ENCODE assay signal across 8 cellular contexts in genomic region chr1:32650157-32650751, GRCh38. TPM values are rescaled to one million over a fixed set of nuclear protein-coding genes. Genes with fewer than 3 reads are reported as not detected.
DNase-seq lines count a peak whose midpoint lies in the region; ATAC-seq and TF ChIP-seq lines count a peak whose summit lies in the region.

Gene ZBTB8OS (minus strand): TSS chr1:32650550. CDS start chr1:32650529, 21 bp downstream.

- ATAC-seq in GM19372 (IDR thresholded peaks at IDR 0.05; ENCODE audit: low read depth, unreplicated experiment) (peak; percentile 55), HG03575 (IDR thresholded peaks at IDR 0.05; ENCODE audit: extremely low read depth, insufficient number of reproducible peaks, low FRiP score, unreplicated experiment) (peak; percentile 64)

- POLR2A ChIA-PET in activated CD4-positive, alpha-beta memory T cell treated with anti-CD3 and anti-CD28 coated beads for 36 hours (lab: Charles Lee) = interaction anchor here (0.7 to 1.7 kb wide), 6 partner anchors 21 to 578 kb away, joined by 3 to 13 read pairs (median 3); partner anchors contain the start of genes BSDC1, S100PBP, TMEM39B and YARS1

- peak within 1 kb of the TSS; percentile 100 for H3K27ac Mint-ChIP-seq in activated CD4-positive, alpha-beta memory T cell treated with anti-CD3 and anti-CD28 coated beads for 36 hours

- TF ChIP-seq CTCF in lower leg skin (IDR thresholded peaks at IDR 0.05) = no peak

- peaks cover 37% of the 10 kb centered on the region for H3K36me3 Mint-ChIP-seq in activated CD4-positive, alpha-beta memory T cell treated with anti-CD3 and anti-CD28 coated beads for 36 hours

- H3K4me3 ChIP-seq in lower leg skin (ENCODE audit: low read depth, poor library complexity, severe bottlenecking) = peak within 1 kb of the TSS; percentile 74

- no peaks in the 10 kb centered on the region for H3K9me3 Mint-ChIP-seq in activated CD4-positive, alpha-beta memory T cell treated with anti-CD3 and anti-CD28 coated beads for 36 hours

- no peak for TF ChIP-seq POLR2A in lower leg skin (IDR thresholded peaks at IDR 0.05)

- WGBS in lower leg skin, 2 donors = 0% methylated on average over 24 of the region's 24 CpGs

- H3K27me3 Mint-ChIP-seq in activated CD4-positive, alpha-beta memory T cell treated with anti-CD3 and anti-CD28 coated beads for 36 hours = no peaks in the 10 kb centered on the region

- peak; percentile 21 to 91 (median 82) for DNase-seq in C1 segment of cervical spinal cord (lab: John Stamatoyannopoulos, UW)
- DNase-seq in NCI-H82 treated with DMSO at 0.1 percent for 48 hours (lab: John Stamatoyannopoulos, UW; ENCODE audit: unreplicated experiment) = peak; percentile 96
- peak; percentile 92 for DNase-seq in activated CD4-positive, alpha-beta memory T cell treated with anti-CD3 and anti-CD28 coated beads for 36 hours
- peak; percentile 84 for DNase-seq in ecto neural progenitor cell (ENCODE audit: low spot score)
- peak; percentile 94 to 98 for DNase-seq in lower leg skin (ENCODE audit: low spot score in 2 of 2)
- DNase-seq in stimulated activated CD4-positive, alpha-beta T cell treated with anti-CD3 and anti-CD28 coated beads, Interleukin-4, amount 100 ng/mL, for 48 hours (ENCODE audit: low read depth in 2 of 2) = peak; percentile 77 to 83

- peaks cover 44% of the 10 kb centered on the region for H3K4me1 Mint-ChIP-seq in activated CD4-positive, alpha-beta memory T cell treated with anti-CD3 and anti-CD28 coated beads for 36 hours (ENCODE audit: low read depth)

- intact Hi-C loops in activated CD4-positive, alpha-beta memory T cell treated with anti-CD3 and anti-CD28 coated beads for 36 hours (cut with micrococcal nuclease) = loop anchor here (1.0 to 5.0 kb wide), 6 partner anchors 27 to 697 kb away; partner anchors contain the start of genes MARCKSL1, S100PBP and YARS1
- intact Hi-C loops in lower leg skin (cut with DNase I; ENCODE audit: low total_unique reads) = no loop called here

- H3K4me3 Mint-ChIP-seq in activated CD4-positive, alpha-beta memory T cell treated with anti-CD3 and anti-CD28 coated beads for 36 hours = peak within 1 kb of the TSS; percentile 99

- CTCF ChIA-PET in activated CD4-positive, alpha-beta memory T cell treated with anti-CD3 and anti-CD28 coated beads for 36 hours (lab: Charles Lee) = interaction anchor here (0.9 to 2.2 kb wide), 3 partner anchors 130 to 477 kb away, joined by 3 to 9 read pairs (median 5); no protein-coding TSS in a partner anchor

RNA-seq across cellular contexts. Expression of gene ZBTB8OS, which starts in this region (rescaled TPM):
- 10 to 100 TPM; 64.8 to 67.4 TPM for total RNA-seq in activated CD4-positive, alpha-beta memory T cell treated with anti-CD3 and anti-CD28 coated beads for 36 hours
- 10 to 100 TPM; 12.4 to 28.0 (median 18.8) TPM for total RNA-seq in lower leg skin

Comparison
In these comparisons a context has a peak if more than half of its experiments do, and no peak if none do; other contexts are left out.
1. Peak in every context shown above with its lines: DNase-seq, ATAC-seq and H3K4me3 ChIP-seq.